24 cellular contexts compared by ENCODE assay signal in the genomic region with DNA sequence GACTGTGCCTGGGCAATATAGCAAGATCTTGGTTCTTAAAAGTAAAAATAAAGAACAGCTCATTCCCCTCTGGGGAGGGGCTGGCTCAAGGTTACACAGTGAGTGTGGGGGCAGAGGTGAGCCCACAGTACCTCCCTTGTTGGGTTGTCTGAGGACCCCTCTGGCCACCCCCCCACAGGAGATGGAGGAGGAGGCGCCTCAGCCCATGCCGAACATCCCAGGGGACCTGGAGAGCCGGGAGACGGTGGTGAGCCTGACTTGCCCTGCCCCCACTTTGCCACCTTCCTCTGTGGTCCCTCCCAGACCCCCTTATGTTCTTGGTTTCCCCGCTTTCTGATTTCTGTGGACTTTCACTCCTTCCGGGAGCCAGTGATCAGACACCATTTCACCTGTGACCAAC. TPM values are rescaled to one million over a fixed set of nuclear protein-coding genes. Genes with fewer than 3 reads are reported as not detected.
"Had no signal": no experiment of that assay in that cellular context is flagged by ENCODE, and none has a peak within 500 bp of the region (broad histone marks: within the 10 kb centered on the region; RNA-seq: fewer than 3 reads in every experiment).

No MANE protein-coding gene starts in this region.

- H3K4me3 ChIP-seq: esophagus muscularis mucosa, hepatocyte, lower lobe of right lung, mucosa of descending colon, sigmoid colon, smooth muscle cell, testis, vagina had no signal

- H2AFZ ChIP-seq: hepatocyte had no signal

- H3K36me3 ChIP-seq: esophagus muscularis mucosa, lower lobe of right lung, sigmoid colon, vagina had no signal

- H3K9me3 ChIP-seq: esophagus muscularis mucosa, lower lobe of right lung, mucosa of descending colon, sigmoid colon, testis, vagina had no signal

- H3K27me3 ChIP-seq: hepatocyte, sigmoid colon, testis, vagina had no signal

- H3K27ac ChIP-seq: esophagus muscularis mucosa, hepatocyte, lower lobe of right lung, sigmoid colon, testis, vagina had no signal

- DNase-seq: activated CD4-positive, alpha-beta memory T cell treated with anti-CD3 and anti-CD28 coated beads, Interleukin-2, amount 10 ng/mL, durations not matched to agents 7 days and 5 days; activated CD4-positive, alpha-beta T cell treated with anti-CD3 and anti-CD28 coated beads, Interleukin-2, amount 10 ng/mL, durations not matched to agents 24 days and 14 days; activated effector memory CD4-positive, alpha-beta T cell treated with Interleukin-2 at 50 U/mL for 16 hours; activated naive CD4-positive, alpha-beta T cell treated with anti-CD3 and anti-CD28 coated beads for 36 hours; activated naive CD8-positive, alpha-beta T cell treated with anti-CD3 and anti-CD28 coated beads, Interleukin-2, amount 50 U/mL, for 24 hours; activated T-cell treated with anti-CD3 and anti-CD28 coated beads, Interleukin-2, amount 50 U/mL, for 72 hours; central memory CD4-positive, alpha-beta T cell; effector memory CD8-positive, alpha-beta T cell; glutamatergic neuron; immature natural killer cell; nephron progenitor cell; sigmoid colon; stimulated activated CD4-positive, alpha-beta T cell treated with anti-CD3 and anti-CD28 coated beads, Interleukin-15, amount 100 ng/mL, for 24 hours; stimulated activated CD4-positive, alpha-beta T cell treated with anti-CD3 and anti-CD28 coated beads, Interleukin-2, amount 100 ng/mL, for 48 hours; stimulated activated CD8-positive, alpha-beta memory T cell treated with anti-CD3 and anti-CD28 coated beads, Interleukin-4, amount 100 ng/mL, for 48 hours; stimulated activated naive B cell treated with anti-CD40 and anti-IgM and Interleukin-4, amounts not matched to agents 10 μg/mL and 1 μg/mL and 100 μg/mL, for 72 hours; testis had no signal

- H3K79me2 ChIP-seq: hepatocyte had no signal

- H3K4me1 ChIP-seq: testis, vagina had no signal

- H3K4me2 ChIP-seq: hepatocyte, smooth muscle cell had no signal

RNA-seq across cellular contexts. Expression of gene TTLL13, which starts 44.8 kb away (rescaled TPM):
- total RNA-seq: hepatocyte, kidney epithelial cell, lower lobe of right lung, sigmoid colon, vagina had no signal
- polyA plus RNA-seq: hepatocyte had no signal
